Comparison of ENCODE assay signal across 9 cellular contexts in genomic region chr17:58232707-58233156, GRCh38. TPM values are rescaled to one million over a fixed set of nuclear protein-coding genes. Genes with fewer than 3 reads are reported as not detected.
DNase-seq lines count a peak whose midpoint lies in the region; ATAC-seq, FAIRE-seq and TF ChIP-seq lines count a peak whose summit lies in the region.
"Had no signal": no experiment of that assay in that cellular context is flagged by ENCODE, and none has a peak within 500 bp of the region (broad histone marks: within the 10 kb centered on the region; RNA-seq: fewer than 3 reads in every experiment).

No MANE protein-coding gene starts in this region.

- H3K27me3 ChIP-seq in astrocyte (ENCODE audit: insufficient read depth, low read length) (peaks cover 10% of the 10 kb centered on the region), esophagus muscularis mucosa (peaks cover 0 to 44% (median 3%) of the 10 kb centered on the region in 4 donors)

- TF ChIP-seq CTCF in astrocyte (IDR thresholded peaks at IDR 0.05; ENCODE audit: insufficient read depth, low read depth, low read length) (no peak), esophagus muscularis mucosa (IDR thresholded peaks at IDR 0.05) (no peak), lower leg skin (IDR thresholded peaks at IDR 0.05) (no peak)

- intact Hi-C loops in esophagus muscularis mucosa (cut with DNase I) (no loop called here), lower leg skin (cut with DNase I; ENCODE audit: low total_unique reads) (no loop called here)

- H3K4me3 Mint-ChIP-seq in astrocyte (ENCODE audit: unreplicated experiment), result no peak overlapping the region

- TF ChIP-seq POLR2A in GM12891 (IDR thresholded peaks at IDR 0.05; ENCODE audit: low read depth, low read length) (no peak; the same call in 1 of the 2 replicates), esophagus muscularis mucosa (IDR thresholded peaks at IDR 0.05; ENCODE audit: low read depth) (no peak), lower leg skin (IDR thresholded peaks at IDR 0.05) (no peak)

- H3K36me3 Mint-ChIP-seq in astrocyte (ENCODE audit: low read depth, unreplicated experiment), result no peaks in the 10 kb centered on the region

- peak overlapping the region; percentile 75 for H3K27ac Mint-ChIP-seq in astrocyte (ENCODE audit: unreplicated experiment)

- H3K4me3 ChIP-seq in astrocyte (ENCODE audit: insufficient read depth, low read depth, low read length), result no peak overlapping the region
- H3K4me3 ChIP-seq in esophagus muscularis mucosa, result no peak overlapping the region
- no peak overlapping the region for H3K4me3 ChIP-seq in lower leg skin (ENCODE audit: low read depth, poor library complexity, severe bottlenecking)

- H3K4me1 ChIP-seq in astrocyte (ENCODE audit: insufficient read depth, low read length), result peaks cover 11% of the 10 kb centered on the region
- H3K4me1 ChIP-seq in esophagus muscularis mucosa, result no peaks in the 10 kb centered on the region

- peak; percentile 94 for FAIRE-seq in GM12891 (lab: Jason Lieb, UNC)
- FAIRE-seq in astrocyte (lab: Jason Lieb, UNC), result no peak

- no peaks in the 10 kb centered on the region for H4K20me1 ChIP-seq in astrocyte (ENCODE audit: insufficient read depth, low read length)

- H3K9me3 Mint-ChIP-seq in astrocyte (ENCODE audit: unreplicated experiment), result no peaks in the 10 kb centered on the region

- ATAC-seq in GM21381 (IDR thresholded peaks at IDR 0.05; ENCODE audit: unreplicated experiment), result peak; percentile 73
- ATAC-seq in HG03565 (IDR thresholded peaks at IDR 0.05; ENCODE audit: unreplicated experiment), result peak; percentile 69

- H3K27me3 Mint-ChIP-seq in astrocyte (ENCODE audit: low read depth, unreplicated experiment), result peaks cover 16% of the 10 kb centered on the region

- no peaks in the 10 kb centered on the region for H3K9me3 ChIP-seq in astrocyte (ENCODE audit: insufficient read depth, low read depth, low read length)
- no peaks in the 10 kb centered on the region for H3K9me3 ChIP-seq in esophagus muscularis mucosa

- peak overlapping the region; percentile 38 for H3K9ac ChIP-seq in astrocyte (ENCODE audit: low read length)

- peak overlapping the region; percentile 49 for H3K4me2 ChIP-seq in astrocyte (ENCODE audit: low read length)

- peak overlapping the region; percentile 58 for H2AFZ ChIP-seq in astrocyte (ENCODE audit: low read depth, low read length)

- peak overlapping the region; percentile 53 for H3K27ac ChIP-seq in astrocyte (ENCODE audit: low read depth, low read length)
- no peak overlapping the region for H3K27ac ChIP-seq in esophagus muscularis mucosa (replicated peaks in 1 of 4)

- no peak for TF ChIP-seq EP300 in esophagus muscularis mucosa (IDR thresholded peaks at IDR 0.05)

- peaks cover 20% of the 10 kb centered on the region for H3K4me1 Mint-ChIP-seq in astrocyte (ENCODE audit: low read depth, unreplicated experiment)

- no peak for DNase-seq in GM12891 (ENCODE audit: insufficient read length, low spot score)
- peak; percentile 90 for DNase-seq in astrocyte (ENCODE audit: low read depth)
- peak in 36 of 56 donors; percentile 3 to 86 (median 32) for DNase-seq in nucleus accumbens (lab: John Stamatoyannopoulos, UW)
- DNase-seq in esophagus muscularis mucosa (ENCODE audit: extremely low spot score), result no peak
- no peak for DNase-seq in lower leg skin (ENCODE audit: low spot score in 2 of 2)
- DNase-seq in NK-92 (lab: John Stamatoyannopoulos, UW; ENCODE audit: unreplicated experiment), result no peak

- 54% methylated on average over 12 of the region's 12 CpGs for WGBS in esophagus muscularis mucosa
- WGBS in lower leg skin, 2 donors, result 52 to 62% methylated on average over 12 of the region's 12 CpGs

- H3K36me3 ChIP-seq in astrocyte (ENCODE audit: insufficient read depth, low read length) (no peaks in the 10 kb centered on the region), esophagus muscularis mucosa (no peaks in the 10 kb centered on the region)

- no peaks in the 10 kb centered on the region for H3K79me2 ChIP-seq in astrocyte (ENCODE audit: insufficient read depth, low read length)

TF ChIP-seq in GM12891, 5 proteins besides CTCF, POLR2A, EP300 and RAD21:
- TF ChIP-seq POLR2AphosphoS5 (IDR thresholded peaks at IDR 0.05; ENCODE audit: low read depth, low read length) (no peak), POU2F2 (IDR thresholded peaks at IDR 0.05; ENCODE audit: low read depth, low read length) (0 out of 2 replicates have a peak, but pooled peaks have one; percentile 23), SPI1 (IDR thresholded peaks at IDR 0.05; ENCODE audit: low read depth, low read length) (peak; percentile 39)

RNA-seq across cellular contexts. Expression of gene LPO, which starts 5.7 kb away (rescaled TPM):
- 0.40 TPM for polyA plus RNA-seq in GM12891 (2012; ENCODE audit: low read depth, missing spikeins)
- total RNA-seq in astrocyte, result not detected in 2 replicates
- not detected for total RNA-seq in esophagus muscularis mucosa
- total RNA-seq in lower leg skin, result under 1 TPM in 2 of 4 donors, not detected in 2; 0.06 to 0.59 TPM
- total RNA-seq: myocyte had no signal

RNA-seq across cellular contexts. Expression of gene MKS1, which starts 13.7 kb away (rescaled TPM):
- 9.7 TPM for polyA plus RNA-seq in GM12891 (2012; ENCODE audit: low read depth, missing spikeins)
- total RNA-seq in astrocyte, result 12.0 and 12.7 TPM in 2 replicates
- total RNA-seq in esophagus muscularis mucosa, result 10 to 100 TPM in 1 of 4 donors, 1 to 10 TPM in 3; 6.2 to 12.5 (median 6.9) TPM
- 10 to 100 TPM; 10.8 to 17.3 (median 14.7) TPM for total RNA-seq in lower leg skin

RNA-seq across cellular contexts. Expression of gene EPX, which starts 40.2 kb away (rescaled TPM):
- 0.05 TPM for polyA plus RNA-seq in GM12891 (2012; ENCODE audit: low read depth, missing spikeins)
- total RNA-seq in astrocyte, result not detected in 2 replicates
- not detected for total RNA-seq in esophagus muscularis mucosa
- total RNA-seq in lower leg skin, result not detected
- total RNA-seq: myocyte had no signal

RNA-seq across cellular contexts. Expression of gene MPO, which starts 48.0 kb away (rescaled TPM):
- 0.15 TPM for polyA plus RNA-seq in GM12891 (2012; ENCODE audit: low read depth, missing spikeins)
- total RNA-seq in astrocyte, result not detected in 2 replicates
- under 1 TPM in 2 of 4 donors, not detected in 2; 0.23 to 0.66 TPM for total RNA-seq in esophagus muscularis mucosa
- under 1 TPM in 1 of 4 donors, not detected in 3; 0.10 TPM for total RNA-seq in lower leg skin

Comparison
In these comparisons a context has a peak if more than half of its experiments do, and no peak if none do; other contexts are left out.
1. DNase-seq: peak in astrocyte (single experiment) and nucleus accumbens (36 of 56); none in GM12891 (single experiment), esophagus muscularis mucosa (single experiment), lower leg skin (0 of 2) and NK-92 (single experiment).